Comparison of ENCODE assay signal across 1 cellular context in genomic region chr1:8122477-8123407, GRCh38.
TF ChIP-seq lines count a peak whose summit lies in the region.

No MANE protein-coding gene starts in this region.

TF ChIP-seq in GM23338, 12 proteins besides CTCF, POLR2A, EP300 and RAD21 (continued from another document):
- TF ChIP-seq ZNF462 (CRISPR knock-in tag; IDR thresholded peaks at IDR 0.05) (no peak), EZH2phosphoT487 (IDR thresholded peaks at IDR 0.05; ENCODE audit: unreplicated experiment) (no peak), EZH2 (IDR thresholded peaks at IDR 0.05; ENCODE audit: low read depth, unreplicated experiment) (no peak), NANOG (IDR thresholded peaks at IDR 0.05; ENCODE audit: borderline replicate concordance) (no peak), REST (IDR thresholded peaks at IDR 0.05; ENCODE audit: unreplicated experiment) (no peak), ZNF114 (CRISPR knock-in tag; IDR thresholded peaks at IDR 0.05) (no peak), ZNF331 (CRISPR knock-in tag; IDR thresholded peaks at IDR 0.05; ENCODE audit: low read depth) (no peak)
